ENCODE assay signal across 34 cellular contexts in the genomic region with DNA sequence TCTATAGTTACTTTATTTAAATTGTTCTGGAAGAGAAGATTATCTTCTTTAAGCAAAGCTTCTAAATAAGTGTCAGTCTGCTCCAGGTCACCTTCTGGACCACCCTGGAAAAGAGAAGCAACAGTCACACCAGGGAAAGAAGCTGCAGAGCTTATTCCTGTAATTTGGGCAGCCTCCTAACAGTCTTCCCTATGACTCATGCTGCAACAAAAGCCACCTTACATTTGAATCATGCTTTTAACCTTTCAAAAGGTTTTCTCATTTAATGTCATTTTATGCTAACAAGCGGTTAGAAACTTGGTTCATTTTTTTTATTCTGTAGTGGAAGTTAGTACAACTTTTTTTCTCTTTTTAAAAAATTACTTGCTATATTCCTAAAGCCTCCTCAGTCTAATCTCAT. TPM values are rescaled to one million over a fixed set of nuclear protein-coding genes. Genes with fewer than 3 reads are reported as not detected.
DNase-seq lines count a peak whose midpoint lies in the region; ATAC-seq, FAIRE-seq and TF ChIP-seq lines count a peak whose summit lies in the region.
"Had no signal": no experiment of that assay in that cellular context is flagged by ENCODE, and none has a peak within 500 bp of the region (broad histone marks: within the 10 kb centered on the region; RNA-seq: fewer than 3 reads in every experiment).

No MANE protein-coding gene starts in this region.

- no peaks in the 10 kb centered on the region for H4K20me1 ChIP-seq in hepatocyte (ENCODE audit: insufficient read depth, poor library complexity, severe bottlenecking)

- no peak for DNase-seq in D721Med (ENCODE audit: insufficient read length, low spot score)
- DNase-seq in HT1080 (ENCODE audit: low read depth), result peak; percentile 65
- peak; percentile 46 for DNase-seq in WERI-Rb-1
- peak; percentile 17 to 40 for DNase-seq in foreskin keratinocyte
- no peak for DNase-seq in brain microvascular endothelial cell
- DNase-seq in hepatocyte (ENCODE audit: low spot score), result no peak
- no peak for DNase-seq in kidney tubule cell (ENCODE audit: low spot score)
- DNase-seq: activated CD8-positive, alpha-beta memory T cell treated with anti-CD3 and anti-CD28 coated beads, Interleukin-2, amount 50 U/mL, for 48 hours; activated CD8-positive, alpha-beta T cell treated with anti-CD3 and anti-CD28 coated beads for 36 hours; activated naive CD4-positive, alpha-beta T cell treated with anti-CD3 and anti-CD28 coated beads, Interleukin-2, amount 10 ng/mL, durations not matched to agents 7 days and 5 days; amniotic stem cell; DMS153; effector memory CD4-positive, alpha-beta T cell; erythroblast; kidney; midbrain; naive B cell; NCI-H1048; NCI-H1694; NCI-H446; NCI-H774; psoas muscle; sigmoid colon; stimulated activated CD4-positive, alpha-beta T cell treated with anti-CD3 and anti-CD28 coated beads, Interleukin-4, amount 100 ng/mL, for 1 hour; transverse colon had no signal

- H3K4me3 ChIP-seq in WERI-Rb-1 (ENCODE audit: low read depth, low read length) (no peak overlapping the region), brain microvascular endothelial cell (ENCODE audit: low read depth, low read length) (no peak overlapping the region), hepatocyte (no peak overlapping the region)
- H3K4me3 ChIP-seq: coronary artery, psoas muscle, sigmoid colon, SK-N-MC, transverse colon had no signal

- WGBS in hepatocyte (ENCODE audit: low lambda C conversion rate, missing lambda C conversion rate), result 90% methylated on average over 1 of the region's 1 CpG

- no peaks in the 10 kb centered on the region for H3K79me2 ChIP-seq in hepatocyte

- FAIRE-seq in D721Med (lab: Jason Lieb, UNC), result peak; percentile 51
- FAIRE-seq: GM12891 had no signal

- H3K9me2 ChIP-seq in hepatocyte (replicated peaks; ENCODE audit: insufficient read depth), result no peaks in the 10 kb centered on the region

- H3K27me3 ChIP-seq in WERI-Rb-1 (ENCODE audit: insufficient read depth, low read depth, severe bottlenecking) (no peaks in the 10 kb centered on the region), foreskin keratinocyte (no peaks in the 10 kb centered on the region), brain microvascular endothelial cell (replicated peaks) (no peaks in the 10 kb centered on the region), hepatocyte (no peaks in the 10 kb centered on the region)
- H3K27me3 ChIP-seq: neutrophil, sigmoid colon, transverse colon had no signal

- H3K9me3 ChIP-seq in WERI-Rb-1 (ENCODE audit: severe bottlenecking), result peaks cover 2% of the 10 kb centered on the region
- no peaks in the 10 kb centered on the region for H3K9me3 ChIP-seq in hepatocyte (ENCODE audit: low read depth)
- H3K9me3 ChIP-seq: neutrophil, psoas muscle, sigmoid colon, transverse colon had no signal

- H3K27ac ChIP-seq in WERI-Rb-1, result no peak overlapping the region
- H3K27ac ChIP-seq in foreskin keratinocyte, result no peak overlapping the region
- no peak overlapping the region for H3K27ac ChIP-seq in brain microvascular endothelial cell
- no peak overlapping the region for H3K27ac ChIP-seq in hepatocyte
- H3K27ac ChIP-seq: coronary artery, neutrophil, psoas muscle, sigmoid colon, SK-N-MC, transverse colon had no signal

- H3K36me3 ChIP-seq in WERI-Rb-1, result no peaks in the 10 kb centered on the region
- H3K36me3 ChIP-seq in brain microvascular endothelial cell (replicated peaks), result no peaks in the 10 kb centered on the region
- no peaks in the 10 kb centered on the region for H3K36me3 ChIP-seq in hepatocyte (replicated peaks; ENCODE audit: insufficient read depth, low read depth)
- H3K36me3 ChIP-seq: neutrophil, sigmoid colon, transverse colon had no signal

- no peak overlapping the region for H3K4me2 ChIP-seq in hepatocyte

- ATAC-seq in foreskin keratinocyte (peak; percentile 95), GM21381 (IDR thresholded peaks at IDR 0.05; ENCODE audit: unreplicated experiment) (no peak)
- ATAC-seq: activated CD8-positive, alpha-beta T cell treated with anti-CD3 and anti-CD28 coated beads for 36 hours; psoas muscle had no signal

- in situ Hi-C loops in brain microvascular endothelial cell (cut with HindIII; ENCODE audit: low pct_ligation_motif_present, low sequenced_read_pairs), result no loop called here

- H2AFZ ChIP-seq in hepatocyte, result no peak overlapping the region

- no peak for TF ChIP-seq CTCF in D721Med (IDR thresholded peaks at IDR 0.05; ENCODE audit: insufficient read depth, missing control alignments)
- no peak for TF ChIP-seq CTCF in WERI-Rb-1 (IDR thresholded peaks at IDR 0.05; ENCODE audit: low read depth, low read length)
- no peak for TF ChIP-seq CTCF in foreskin keratinocyte (conservative IDR thresholded peaks at IDR 0.05)
- TF ChIP-seq CTCF in brain microvascular endothelial cell (IDR thresholded peaks at IDR 0.05; ENCODE audit: low read depth, low read length, missing control alignments), result no peak
- TF ChIP-seq CTCF in hepatocyte (IDR thresholded peaks at IDR 0.05; ENCODE audit: poor library complexity), result no peak

- H3K4me1 ChIP-seq in foreskin keratinocyte (peaks cover 4% of the 10 kb centered on the region), hepatocyte (ENCODE audit: insufficient read depth) (no peaks in the 10 kb centered on the region)
- H3K4me1 ChIP-seq: psoas muscle, sigmoid colon, transverse colon had no signal

RNA-seq across cellular contexts. Expression of a gene that starts 5.3 kb away (rescaled TPM):
- not detected in 2 replicates for total RNA-seq in HT1080 (2014; rRNA removed; shearing (Covaris generic))
- polyA plus RNA-seq in HT1080 (2015; cell fraction: cytosol; rRNA removed), result not detected in 2 replicates
- not detected in 2 replicates for polyA plus RNA-seq in HT1080 (2015; cell fraction: nucleus; rRNA removed)
- 0.28 TPM in 1 of 2 replicates, not detected in the other for total RNA-seq in foreskin keratinocyte
- polyA plus RNA-seq in foreskin keratinocyte, result 0.08 and 0.43 TPM in 2 replicates
- total RNA-seq in hepatocyte, result 0.28 TPM in 1 of 2 replicates, not detected in the other
- not detected in 2 replicates for polyA plus RNA-seq in hepatocyte
- total RNA-seq: activated CD8-positive, alpha-beta T cell treated with anti-CD3 and anti-CD28 coated beads for 36 hours; activated T-helper 1 cell treated with anti-CD3 and anti-CD28 coated beads, Interleukin-12 subunit alpha, Interleukin-12 subunit beta, Interleukin-2, Interleukin-4 antibody, amounts not matched to agents 30 ng/mL and 10 ng/mL and 1 ng/mL, durations not matched to agents 14 hours and 24 hours and 36 hours; kidney; lower leg skin; psoas muscle; sigmoid colon; transverse colon had no signal
- polyA plus RNA-seq: AG04450, BJ, psoas muscle, sigmoid colon had no signal

Comparison
In these comparisons a context has a peak if more than half of its experiments do, and no peak if none do; other contexts are left out.
1. DNase-seq: peak in HT1080 (single experiment), WERI-Rb-1 (single experiment) and foreskin keratinocyte (2 of 2); none in D721Med (single experiment), brain microvascular endothelial cell (single experiment), hepatocyte (single experiment) and kidney tubule cell (single experiment).